In genomic region chr4:82230310-82230709, GRCh38 we compare ENCODE assay signal across 16 cellular contexts.
DNase-seq lines count a peak whose midpoint lies in the region; ATAC-seq and TF ChIP-seq lines count a peak whose summit lies in the region.
"Had no signal": no experiment of that assay in that cellular context is flagged by ENCODE, and none has a peak within 500 bp of the region (broad histone marks: within the 10 kb centered on the region; RNA-seq: fewer than 3 reads in every experiment).

No MANE protein-coding gene starts in this region.

- peak overlapping the region; percentile 51 for H3K4me2 ChIP-seq in PC-3 (ENCODE audit: low read length)

- CTCF ChIA-PET in PC-3 (lab: Charles Lee), result no interaction called here

- BruUV-seq in PC-3 (replicated peaks; lab: Mats Ljungman, UMichigan), result no TSS peak

- no peaks in the 10 kb centered on the region for H3K9me3 ChIP-seq in PC-3 (ENCODE audit: low read length)
- H3K9me3 ChIP-seq in neutrophil, result no peaks in the 10 kb centered on the region

- peak overlapping the region; percentile 84 for H3K27ac ChIP-seq in PC-3 (ENCODE audit: low read length)
- H3K27ac ChIP-seq in neutrophil, result peak overlapping the region; percentile 70

- no peaks in the 10 kb centered on the region for H3K79me2 ChIP-seq in PC-3 (ENCODE audit: low read length)

- H3K4me1 ChIP-seq in PC-3 (ENCODE audit: insufficient read depth, low read length) (peaks cover 13% of the 10 kb centered on the region), neutrophil (ENCODE audit: control insufficient read depth in 1 of 2, insufficient read depth in 1 of 2, low read depth in 1 of 2, low read length in 1 of 2) (peaks cover 19 to 32% of the 10 kb centered on the region in 2 experiments)

- no peaks in the 10 kb centered on the region for H3K9me2 ChIP-seq in PC-3 (replicated peaks; ENCODE audit: low read length)

- POLR2A ChIA-PET in PC-3 (lab: Charles Lee; ENCODE audit: unreplicated experiment), result no interaction called here

- no peaks in the 10 kb centered on the region for H3F3A ChIP-seq in PC-3 (ENCODE audit: low read length, unreplicated experiment)

- no peak overlapping the region for H2AFZ ChIP-seq in PC-3 (ENCODE audit: low read length)

- H3K27me3 ChIP-seq in PC-3 (ENCODE audit: low read length), result peaks cover under 1% of the 10 kb centered on the region; the same call in 1 of the 2 replicates
- H3K27me3 ChIP-seq in neutrophil, result no peaks in the 10 kb centered on the region

- H3K4me3 ChIP-seq in PC-3 (ENCODE audit: low read length) (peak overlapping the region; percentile 9; the same call in 1 of the 2 replicates), epithelial cell of esophagus (ENCODE audit: low read length) (no peak overlapping the region), neutrophil (ENCODE audit: low read depth in 1 of 2, low read length in 1 of 2) (peak overlapping the region in 1 of 2 experiments; percentile 5)

- ATAC-seq in PC-3, result peak; percentile 77
- ATAC-seq in HG03196 (IDR thresholded peaks at IDR 0.05; ENCODE audit: unreplicated experiment), result no peak

- no peak for TF ChIP-seq CTCF in PC-3 (conservative IDR thresholded peaks at IDR 0.05; ENCODE audit: low read depth, low read length)
- no peak for TF ChIP-seq CTCF in epithelial cell of esophagus (IDR thresholded peaks at IDR 0.05; ENCODE audit: insufficient read depth, low read depth, low read length, missing control alignments)
- no peak for TF ChIP-seq CTCF in neutrophil (IDR thresholded peaks at IDR 0.05)

- H4K20me1 ChIP-seq in PC-3 (ENCODE audit: low read length), result no peaks in the 10 kb centered on the region

- no peaks in the 10 kb centered on the region for H3K36me3 ChIP-seq in PC-3 (ENCODE audit: low read depth, low read length)
- H3K36me3 ChIP-seq in neutrophil, result no peaks in the 10 kb centered on the region

- intact Hi-C loops in PC-3 (cut with micrococcal nuclease), result no loop called here

- H3K9ac ChIP-seq in PC-3 (ENCODE audit: low read length), result 0 out of 2 replicates have a peak overlapping the region, but pooled peaks have one; percentile 29

- peak; percentile 1 for DNase-seq in ELR (ENCODE audit: low read depth)
- DNase-seq in PC-3, result peak; percentile 58
- DNase-seq in epithelial cell of esophagus (ENCODE audit: low read depth), result peak; percentile 91
- no peak for DNase-seq in mucosa of gallbladder (ENCODE audit: low spot score)
- no peak for DNase-seq in NCI-H524 (lab: John Stamatoyannopoulos, UW)
- DNase-seq in anterior cingulate cortex (lab: John Stamatoyannopoulos, UW), result no peak
- DNase-seq: CD4-positive, alpha-beta memory T cell; DMS79; GF-D8; GOT3; KBM-7; NCI-H1092 treated with DMSO at 0.1 percent for 48 hours; NCI-H2081 treated with DMSO at 0.1 percent for 48 hours; NCI-H510A had no signal

Comparison
In these comparisons a context has a peak if more than half of its experiments do, and no peak if none do; other contexts are left out.
1. DNase-seq: peak in ELR (single experiment), PC-3 (single experiment) and epithelial cell of esophagus (single experiment); none in mucosa of gallbladder (single experiment), NCI-H524 (0 of 2) and anterior cingulate cortex (0 of 58).